In genomic region chr1:161128591-161129420, GRCh38 we compare ENCODE assay signal across 18 cellular contexts. TPM values are rescaled to one million over a fixed set of nuclear protein-coding genes. Genes with fewer than 3 reads are reported as not detected.
DNase-seq lines count a peak whose midpoint lies in the region; ATAC-seq, FAIRE-seq and TF ChIP-seq lines count a peak whose summit lies in the region.
"Had no signal": no experiment of that assay in that cellular context is flagged by ENCODE, and none has a peak within 500 bp of the region (broad histone marks: within the 10 kb centered on the region; RNA-seq: fewer than 3 reads in every experiment).

No MANE protein-coding gene starts in this region.

- H3K36me3 ChIP-seq in upper lobe of left lung (peaks cover 14 to 63% (median 24%) of the 10 kb centered on the region in 4 donors), small intestine (ENCODE audit: control insufficient read depth in 2 of 2, insufficient read depth in 2 of 2, low read length in 2 of 2) (peaks cover 6 to 8% of the 10 kb centered on the region in 2 donors)

- TF ChIP-seq POLR2A in upper lobe of left lung (IDR thresholded peaks at IDR 0.05) = no peak

- H3K9me3 ChIP-seq in upper lobe of left lung = no peaks in the 10 kb centered on the region
- no peaks in the 10 kb centered on the region for H3K9me3 ChIP-seq in small intestine (ENCODE audit: control insufficient read depth, low read depth)
- H3K9me3 ChIP-seq: HAP-1 had no signal

- ATAC-seq in activated naive CD4-positive, alpha-beta T cell treated with anti-CD3 and anti-CD28 coated beads, Interleukin-2, amount 50 U/mL, for 72 hours = no peak
- ATAC-seq in T-cell (replicated peaks in 1 of 4) (no peak), upper lobe of left lung (ENCODE audit: low FRiP score in 2 of 2) (no peak)

- H3K27ac ChIP-seq in upper lobe of left lung = no peak overlapping the region
- no peak overlapping the region for H3K27ac ChIP-seq in small intestine (ENCODE audit: low read depth in 1 of 2, low read length in 1 of 2)

- no peak overlapping the region for H3K4me3 Mint-ChIP-seq in activated naive CD4-positive, alpha-beta T cell treated with anti-CD3 and anti-CD28 coated beads, Interleukin-2, amount 50 U/mL, for 24 hours
- H3K4me3 Mint-ChIP-seq in T-cell = peak overlapping the region in 1 of 3 donors; percentile 31
- H3K4me3 Mint-ChIP-seq in nephron progenitor cell = peak overlapping the region; percentile 37

- 91 to 94% methylated on average over 4 of the region's 4 CpGs for whole genome bisulfite sequencing in upper lobe of left lung, 2 donors
- WGBS in small intestine, 3 donors = 91 to 94% (median 94%) methylated on average over 4 of the region's 4 CpGs

- H3K4me1 ChIP-seq in upper lobe of left lung (peaks cover 30 to 52% (median 42%) of the 10 kb centered on the region in 4 donors), small intestine (ENCODE audit: control insufficient read depth in 2 of 2, insufficient read depth in 1 of 2, low read depth in 1 of 2, low read length in 1 of 2) (peaks cover 0 to 8% of the 10 kb centered on the region in 2 donors)

- H3K27me3 Mint-ChIP-seq in activated naive CD4-positive, alpha-beta T cell treated with anti-CD3 and anti-CD28 coated beads, Interleukin-2, amount 50 U/mL, for 24 hours = no peaks in the 10 kb centered on the region
- H3K27me3 Mint-ChIP-seq in T-cell (no peaks in the 10 kb centered on the region), nephron progenitor cell (ENCODE audit: low read depth, poor library complexity) (no peaks in the 10 kb centered on the region)

- H3K36me3 Mint-ChIP-seq in activated naive CD4-positive, alpha-beta T cell treated with anti-CD3 and anti-CD28 coated beads, Interleukin-2, amount 50 U/mL, for 24 hours = peaks cover 31% of the 10 kb centered on the region
- H3K36me3 Mint-ChIP-seq in activated naive CD4-positive, alpha-beta T cell treated with anti-CD3 and anti-CD28 coated beads, Interleukin-2, amount 50 U/mL, for 72 hours = peaks cover 17 to 39% of the 10 kb centered on the region in 2 donors
- H3K36me3 Mint-ChIP-seq in T-cell (peaks cover 31% of the 10 kb centered on the region), nephron progenitor cell (ENCODE audit: low read depth) (peaks cover 45% of the 10 kb centered on the region)

- peak overlapping the region; percentile 25 for H3K27ac Mint-ChIP-seq in activated naive CD4-positive, alpha-beta T cell treated with anti-CD3 and anti-CD28 coated beads, Interleukin-2, amount 50 U/mL, for 24 hours
- H3K27ac Mint-ChIP-seq in activated naive CD4-positive, alpha-beta T cell treated with anti-CD3 and anti-CD28 coated beads, Interleukin-2, amount 50 U/mL, for 72 hours = no peak overlapping the region
- H3K27ac Mint-ChIP-seq in T-cell (peak overlapping the region; percentile 90 to 94), nephron progenitor cell (no peak overlapping the region)

- DNase-seq in activated naive CD4-positive, alpha-beta T cell treated with anti-CD3 and anti-CD28 coated beads, Interleukin-2, amount 50 U/mL, for 72 hours (ENCODE audit: low spot score in 2 of 2) = no peak
- no peak for DNase-seq in T-cell
- no peak for DNase-seq in nephron progenitor cell
- DNase-seq in upper lobe of left lung = no peak
- no peak for DNase-seq in anterior cingulate cortex (lab: John Stamatoyannopoulos, UW)
- DNase-seq in SW 1271 (lab: John Stamatoyannopoulos, UW) = no peak
- DNase-seq in small intestine = no peak
- DNase-seq: AML-193, DMS 273 treated with DMSO at 0.1 percent for 48 hours, Kasumi-1, MV-4-11, NCI-H1436, NCI-H2107, NCI-H226, NCI-H526, SIG-M5 had no signal

- POLR2A ChIA-PET in T-cell (lab: Charles Lee) = no interaction called here

- FAIRE-seq in small intestine (lab: Jason Lieb, UNC) = no peak

- H3K4me3 ChIP-seq in upper lobe of left lung (no peak overlapping the region), small intestine (ENCODE audit: low read depth in 1 of 2, low read length in 2 of 2) (no peak overlapping the region)
- H3K4me3 ChIP-seq: HAP-1 had no signal

- TF ChIP-seq EP300 in upper lobe of left lung (IDR thresholded peaks at IDR 0.05) = no peak

- peaks cover 61% of the 10 kb centered on the region for H3K4me1 Mint-ChIP-seq in activated naive CD4-positive, alpha-beta T cell treated with anti-CD3 and anti-CD28 coated beads, Interleukin-2, amount 50 U/mL, for 24 hours
- peaks cover 52 to 73% (median 59%) of the 10 kb centered on the region in 3 donors for H3K4me1 Mint-ChIP-seq in T-cell
- peaks cover 59% of the 10 kb centered on the region for H3K4me1 Mint-ChIP-seq in nephron progenitor cell

- CTCF ChIA-PET in T-cell (lab: Charles Lee) = interaction anchor here in 1 of 2 donors (0.8 to 1.4 kb wide), 2 partner anchors 9 to 97 kb away, joined by 4 to 5 read pairs; partner anchors contain the start of gene TOMM40L

- H3K9me3 Mint-ChIP-seq in activated naive CD4-positive, alpha-beta T cell treated with anti-CD3 and anti-CD28 coated beads, Interleukin-2, amount 50 U/mL, for 24 hours = no peaks in the 10 kb centered on the region
- H3K9me3 Mint-ChIP-seq in activated naive CD4-positive, alpha-beta T cell treated with anti-CD3 and anti-CD28 coated beads, Interleukin-2, amount 50 U/mL, for 72 hours = no peaks in the 10 kb centered on the region
- H3K9me3 Mint-ChIP-seq in T-cell (no peaks in the 10 kb centered on the region), nephron progenitor cell (no peaks in the 10 kb centered on the region)

- H3K27me3 ChIP-seq in upper lobe of left lung (no peaks in the 10 kb centered on the region), small intestine (ENCODE audit: control insufficient read depth in 2 of 2, insufficient read depth in 2 of 2, low read length in 2 of 2) (no peaks in the 10 kb centered on the region)

- no peak for TF ChIP-seq CTCF in nephron progenitor cell (IDR thresholded peaks at IDR 0.05)
- no peak for TF ChIP-seq CTCF in upper lobe of left lung (IDR thresholded peaks at IDR 0.05)

RNA-seq across cellular contexts. Expression of gene DEDD, which starts 3.7 kb away (rescaled TPM):
- 10 to 100 TPM; 40.1 to 41.8 TPM for total RNA-seq in activated naive CD4-positive, alpha-beta T cell treated with anti-CD3 and anti-CD28 coated beads, Interleukin-2, amount 50 U/mL, for 72 hours
- 10 to 100 TPM; 34.3 to 43.6 (median 40.6) TPM for total RNA-seq in T-cell
- 10 to 100 TPM; 26.7 to 45.1 (median 35.1) TPM for total RNA-seq in upper lobe of left lung
- 10 to 100 TPM; 22.7 to 26.2 (median 23.0) TPM for polyA plus RNA-seq in small intestine

RNA-seq across cellular contexts. Expression of gene NIT1, which starts 10.9 kb away (rescaled TPM):
- 10 to 100 TPM; 59.0 to 82.9 TPM for total RNA-seq in activated naive CD4-positive, alpha-beta T cell treated with anti-CD3 and anti-CD28 coated beads, Interleukin-2, amount 50 U/mL, for 72 hours
- total RNA-seq in T-cell (10 to 100 TPM; 23.4 to 44.7 (median 41.7) TPM), upper lobe of left lung (10 to 100 TPM; 21.2 to 62.9 (median 40.7) TPM)
- polyA plus RNA-seq in small intestine = 100 to 1,000 TPM in 1 of 3 donors, 10 to 100 TPM in 2; 51.3 to 131 (median 74.6) TPM

RNA-seq across cellular contexts. Expression of gene PFDN2, which starts 11.0 kb away (rescaled TPM):
- 100 to 1,000 TPM in 1 of 2 donors, 10 to 100 TPM in 1; 95.3 to 156 TPM for total RNA-seq in activated naive CD4-positive, alpha-beta T cell treated with anti-CD3 and anti-CD28 coated beads, Interleukin-2, amount 50 U/mL, for 72 hours
- total RNA-seq in T-cell (10 to 100 TPM; 32.4 to 48.3 (median 42.1) TPM), upper lobe of left lung (10 to 100 TPM; 17.8 to 55.9 (median 41.4) TPM)
- 100 to 1,000 TPM in 2 of 3 donors, 10 to 100 TPM in 1; 95.1 to 130 (median 116) TPM for polyA plus RNA-seq in small intestine

RNA-seq across cellular contexts. Expression of gene UFC1, which starts 25.0 kb away (rescaled TPM):
- total RNA-seq in activated naive CD4-positive, alpha-beta T cell treated with anti-CD3 and anti-CD28 coated beads, Interleukin-2, amount 50 U/mL, for 72 hours = 100 to 1,000 TPM in 1 of 2 donors, 10 to 100 TPM in 1; 95.8 to 239 TPM
- total RNA-seq in T-cell (100 to 1,000 TPM in 2 of 5 donors, 10 to 100 TPM in 3; 82.9 to 109 (median 93.8) TPM), upper lobe of left lung (10 to 100 TPM; 32.5 to 95.6 (median 75.6) TPM)
- polyA plus RNA-seq in small intestine = 100 to 1,000 TPM; 148 to 193 (median 187) TPM

RNA-seq across cellular contexts. Expression of gene USP21, which starts 30.5 kb away (rescaled TPM):
- 10 to 100 TPM; 30.3 to 60.3 TPM for total RNA-seq in activated naive CD4-positive, alpha-beta T cell treated with anti-CD3 and anti-CD28 coated beads, Interleukin-2, amount 50 U/mL, for 72 hours
- total RNA-seq in T-cell = 10 to 100 TPM; 37.4 to 69.0 (median 59.5) TPM
- 10 to 100 TPM; 14.1 to 48.2 (median 21.8) TPM for total RNA-seq in upper lobe of left lung
- 10 to 100 TPM; 15.4 to 19.7 (median 16.1) TPM for polyA plus RNA-seq in small intestine

Comparison
In these comparisons a context has a peak if more than half of its experiments do, and no peak if none do; other contexts are left out.
1. H3K27ac Mint-ChIP-seq: peak in activated naive CD4-positive, alpha-beta T cell treated with anti-CD3 and anti-CD28 coated beads, Interleukin-2, amount 50 U/mL, for 24 hours (single experiment) and T-cell (2 of 2); none in activated naive CD4-positive, alpha-beta T cell treated with anti-CD3 and anti-CD28 coated beads, Interleukin-2, amount 50 U/mL, for 72 hours (0 of 2) and nephron progenitor cell (single experiment).